29 cellular contexts compared by ENCODE assay signal in genomic region chr7:127954371-127954770, GRCh38.
DNase-seq lines count a peak whose midpoint lies in the region.
"Had no signal": no experiment of that assay in that cellular context is flagged by ENCODE, and none has a peak within 500 bp of the region (broad histone marks: within the 10 kb centered on the region; RNA-seq: fewer than 3 reads in every experiment).

No MANE protein-coding gene starts in this region.

- H3K36me3 Mint-ChIP-seq in activated naive CD4-positive, alpha-beta T cell treated with anti-CD3 and anti-CD28 coated beads for 36 hours (ENCODE audit: low read depth) = peaks cover 9% of the 10 kb centered on the region
- H3K36me3 Mint-ChIP-seq: mesothelial cell of epicardium, WTC11 had no signal

- DNase-seq in D341Med (ENCODE audit: low spot score) = peak; percentile 64
- DNase-seq in NCI-H1105 (lab: John Stamatoyannopoulos, UW) = peak; percentile 41
- peak; percentile 54 for DNase-seq in NCI-H69 (lab: John Stamatoyannopoulos, UW)
- no peak for DNase-seq in activated naive CD4-positive, alpha-beta T cell treated with anti-CD3 and anti-CD28 coated beads for 36 hours
- DNase-seq in stimulated activated CD4-positive, alpha-beta T cell treated with anti-CD3 and anti-CD28 coated beads, Interleukin-4, amount 100 ng/mL, for 4 hours = no peak
- DNase-seq in caudate nucleus (lab: John Stamatoyannopoulos, UW) = no peak
- DNase-seq in activated naive CD4-positive, alpha-beta T cell (lab: John Stamatoyannopoulos, UW) = no peak
- DNase-seq: activated CD4-positive, alpha-beta T cell treated with anti-CD3 and anti-CD28 coated beads, Interleukin-2, amount 10 ng/mL, durations not matched to agents 7 days and 5 days; activated T-cell treated with anti-CD3 and anti-CD28 coated beads, Interleukin-2, amount 50 U/mL, for 48 hours; CD8-positive, alpha-beta memory T cell; central memory CD4-positive, alpha-beta T cell; cortex of kidney; MM.1S; naive B cell; NCI-H2171 treated with DMSO at 0.1 percent for 48 hours; nucleus accumbens; right lobe of liver; SHP77 treated with DMSO at 0.1 percent for 48 hours; stimulated activated naive CD8-positive, alpha-beta T cell treated with anti-CD3 and anti-CD28 coated beads, Interleukin-15, amount 100 ng/mL, for 72 hours; T1000 had no signal

- peaks cover 1% of the 10 kb centered on the region for H3K4me1 Mint-ChIP-seq in activated naive CD4-positive, alpha-beta T cell treated with anti-CD3 and anti-CD28 coated beads for 36 hours (ENCODE audit: low read depth)
- H3K4me1 Mint-ChIP-seq: activated CD4-positive, alpha-beta T cell treated with anti-CD3 and anti-CD28 coated beads, Interleukin-2, amount 10 ng/mL, durations not matched to agents 7 days and 5 days had no signal

- H3K9me3 ChIP-seq in muscle layer of colon (ENCODE audit: low read length) = no peaks in the 10 kb centered on the region
- H3K9me3 ChIP-seq: HAP-1, right lobe of liver, thoracic aorta, vagina had no signal

- no peaks in the 10 kb centered on the region for H3K27me3 Mint-ChIP-seq in activated naive CD4-positive, alpha-beta T cell treated with anti-CD3 and anti-CD28 coated beads for 36 hours (ENCODE audit: low read depth)
- H3K27me3 Mint-ChIP-seq: activated CD4-positive, alpha-beta T cell treated with anti-CD3 and anti-CD28 coated beads, Interleukin-2, amount 10 ng/mL, durations not matched to agents 7 days and 5 days; B cell; naive B cell; progenitor cell of endocrine pancreas; stimulated activated naive CD8-positive, alpha-beta T cell treated with anti-CD3 and anti-CD28 coated beads, Interleukin-15, amount 100 ng/mL, for 72 hours had no signal

- H3K9ac ChIP-seq in muscle layer of colon (ENCODE audit: low read length) = no peak overlapping the region
- H3K9ac ChIP-seq: KMS-11 had no signal

- H3K27me3 ChIP-seq in muscle layer of colon (ENCODE audit: control insufficient read depth in 1 of 2, insufficient read depth in 2 of 2, low read length in 2 of 2) = no peaks in the 10 kb centered on the region
- H3K27me3 ChIP-seq: right lobe of liver, vagina had no signal

- H3K4me3 ChIP-seq in muscle layer of colon (ENCODE audit: low read depth in 1 of 2, low read length in 2 of 2) = no peak overlapping the region
- H3K4me3 ChIP-seq: HAP-1, right lobe of liver, thoracic aorta, vagina had no signal

- intact Hi-C loops in activated naive CD4-positive, alpha-beta T cell treated with anti-CD3 and anti-CD28 coated beads for 36 hours (cut with micrococcal nuclease) = no loop called here

- no peak overlapping the region for H3K4me3 Mint-ChIP-seq in activated naive CD4-positive, alpha-beta T cell treated with anti-CD3 and anti-CD28 coated beads for 36 hours
- H3K4me3 Mint-ChIP-seq: activated CD4-positive, alpha-beta T cell treated with anti-CD3 and anti-CD28 coated beads, Interleukin-2, amount 10 ng/mL, durations not matched to agents 7 days and 5 days; B cell; CD8-positive, alpha-beta memory T cell; mesothelial cell of epicardium; naive B cell; stimulated activated naive CD8-positive, alpha-beta T cell treated with anti-CD3 and anti-CD28 coated beads, Interleukin-15, amount 100 ng/mL, for 72 hours; WTC11 had no signal

- H3K9me3 Mint-ChIP-seq in activated naive CD4-positive, alpha-beta T cell treated with anti-CD3 and anti-CD28 coated beads for 36 hours = no peaks in the 10 kb centered on the region
- H3K9me3 Mint-ChIP-seq: activated CD4-positive, alpha-beta T cell treated with anti-CD3 and anti-CD28 coated beads, Interleukin-2, amount 10 ng/mL, durations not matched to agents 7 days and 5 days; CD8-positive, alpha-beta memory T cell; mesothelial cell of epicardium; naive B cell; stimulated activated naive CD8-positive, alpha-beta T cell treated with anti-CD3 and anti-CD28 coated beads, Interleukin-15, amount 100 ng/mL, for 72 hours; WTC11 had no signal

- peaks cover 38% of the 10 kb centered on the region for H3K4me1 ChIP-seq in muscle layer of colon (ENCODE audit: insufficient read depth, low read length)
- H3K4me1 ChIP-seq: right lobe of liver, vagina had no signal

- no peaks in the 10 kb centered on the region for H3K36me3 ChIP-seq in muscle layer of colon (ENCODE audit: insufficient read depth, low read length)
- H3K36me3 ChIP-seq: thoracic aorta, vagina had no signal

- no peak overlapping the region for H3K27ac Mint-ChIP-seq in activated naive CD4-positive, alpha-beta T cell treated with anti-CD3 and anti-CD28 coated beads for 36 hours
- H3K27ac Mint-ChIP-seq: B cell; CD8-positive, alpha-beta memory T cell; mesothelial cell of epicardium; progenitor cell of endocrine pancreas; stimulated activated naive CD8-positive, alpha-beta T cell treated with anti-CD3 and anti-CD28 coated beads, Interleukin-15, amount 100 ng/mL, for 72 hours had no signal

- H3K27ac ChIP-seq in muscle layer of colon (ENCODE audit: low read depth, low read length) (peak overlapping the region; percentile 3), caudate nucleus (ENCODE audit: low read depth, low read length) (no peak overlapping the region)
- H3K27ac ChIP-seq: KMS-11, right lobe of liver, thoracic aorta, vagina had no signal

- CTCF ChIA-PET in activated naive CD4-positive, alpha-beta T cell treated with anti-CD3 and anti-CD28 coated beads for 36 hours (lab: Charles Lee) = no interaction called here

Comparison
In these comparisons a context has a peak if more than half of its experiments do, and no peak if none do; other contexts are left out.
1. DNase-seq: peak in D341Med (single experiment), NCI-H1105 (single experiment) and NCI-H69 (single experiment); none in activated naive CD4-positive, alpha-beta T cell treated with anti-CD3 and anti-CD28 coated beads for 36 hours (single experiment), stimulated activated CD4-positive, alpha-beta T cell treated with anti-CD3 and anti-CD28 coated beads, Interleukin-4, amount 100 ng/mL, for 4 hours (0 of 2), caudate nucleus (0 of 61) and activated naive CD4-positive, alpha-beta T cell (0 of 4).